Comparison of ENCODE assay signal across 25 cellular contexts in the genomic region with DNA sequence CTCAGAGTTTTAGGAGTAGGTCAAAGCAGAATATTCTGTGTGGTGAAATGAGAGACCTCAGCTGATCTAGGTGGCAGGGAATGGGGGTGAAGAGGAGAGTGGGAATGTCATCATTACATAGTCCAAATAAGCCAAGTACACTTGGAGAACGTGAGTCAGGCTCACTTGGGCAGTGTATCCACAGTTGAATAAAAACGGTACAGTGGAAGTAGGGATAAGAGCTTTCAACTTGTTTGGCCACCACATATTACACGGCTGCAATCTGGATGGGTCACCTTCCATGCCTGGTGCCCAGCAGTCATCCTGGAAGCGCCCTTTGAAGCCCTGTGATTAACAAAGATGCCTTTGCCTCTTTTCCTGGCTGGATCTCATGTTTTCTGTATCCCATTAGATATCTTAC.
"Had no signal": no experiment of that assay in that cellular context is flagged by ENCODE, and none has a peak within 500 bp of the region (broad histone marks: within the 10 kb centered on the region; RNA-seq: fewer than 3 reads in every experiment).

No MANE protein-coding gene starts in this region.

- H3K4me3 ChIP-seq: esophagus muscularis mucosa, lung, tibial artery had no signal

- H3K27ac Mint-ChIP-seq: activated CD8-positive, alpha-beta T cell treated with anti-CD3 and anti-CD28 coated beads for 36 hours; activated naive CD4-positive, alpha-beta T cell treated with anti-CD3 and anti-CD28 coated beads for 36 hours; activated T-cell treated with anti-CD3 and anti-CD28 coated beads, Interleukin-2, amount 50 U/mL, for 24 hours; dendritic cell treated with granulocyte-macrophage colony-stimulating factor and Interleukin-4, amounts not matched to agents 40 ng/mL and 50 ng/mL, for 4 days; mesothelial cell of epicardium; natural killer cell treated with Interleukin-12 subunit alpha and Interleukin-12 subunit beta and Interleukin-15 and Interleukin-18, amount 100 ng/mL, for 72 hours had no signal

- H3K9me3 ChIP-seq: esophagus muscularis mucosa, neutrophil, tibial artery had no signal

- DNase-seq: activated CD4-positive, alpha-beta T cell treated with anti-CD3 and anti-CD28 coated beads for 48 hours; activated CD4-positive, CD25-positive, alpha-beta regulatory T cell; activated CD8-positive, alpha-beta T cell treated with anti-CD3 and anti-CD28 coated beads for 36 hours; activated naive CD4-positive, alpha-beta T cell treated with anti-CD3 and anti-CD28 coated beads for 36 hours; activated T-cell treated with anti-CD3 and anti-CD28 coated beads, Interleukin-2, amount 50 U/mL, for 24 hours; aorta; effector CD8-positive, alpha-beta T cell; foreskin keratinocyte; glutamatergic neuron; hypothalamus; stimulated activated CD8-positive, alpha-beta memory T cell treated with anti-CD3 and anti-CD28 coated beads, Interleukin-4, amount 100 ng/mL, for 48 hours; stimulated activated naive CD4-positive, alpha-beta T cell treated with Interleukin-2 at 50 U/mL for 16 hours; substantia nigra; T-helper 1 cell; T1000; tibial artery had no signal

- FAIRE-seq: endothelial cell of umbilical vein, keratinocyte, urothelium cell line had no signal

- H3K27me3 ChIP-seq: esophagus muscularis mucosa, foreskin keratinocyte, neutrophil, tibial artery had no signal

- H3K27me3 Mint-ChIP-seq: activated CD8-positive, alpha-beta T cell treated with anti-CD3 and anti-CD28 coated beads for 36 hours; activated T-cell treated with anti-CD3 and anti-CD28 coated beads, Interleukin-2, amount 50 U/mL, for 24 hours; dendritic cell treated with granulocyte-macrophage colony-stimulating factor and Interleukin-4, amounts not matched to agents 40 ng/mL and 50 ng/mL, for 4 days; natural killer cell treated with Interleukin-12 subunit alpha and Interleukin-12 subunit beta and Interleukin-15 and Interleukin-18, amount 100 ng/mL, for 72 hours had no signal

- ATAC-seq: activated CD8-positive, alpha-beta T cell treated with anti-CD3 and anti-CD28 coated beads for 36 hours; foreskin keratinocyte; natural killer cell treated with Interleukin-12 subunit alpha and Interleukin-12 subunit beta and Interleukin-15 and Interleukin-18, amount 100 ng/mL, for 72 hours had no signal

- H3K27ac ChIP-seq: esophagus muscularis mucosa, foreskin keratinocyte, neutrophil, tibial artery had no signal

- H3K4me1 Mint-ChIP-seq: mesothelial cell of epicardium had no signal

- H3K4me3 Mint-ChIP-seq: activated CD8-positive, alpha-beta T cell treated with anti-CD3 and anti-CD28 coated beads for 36 hours; activated naive CD4-positive, alpha-beta T cell treated with anti-CD3 and anti-CD28 coated beads for 36 hours; activated T-cell treated with anti-CD3 and anti-CD28 coated beads, Interleukin-2, amount 50 U/mL, for 24 hours; dendritic cell treated with granulocyte-macrophage colony-stimulating factor and Interleukin-4, amounts not matched to agents 40 ng/mL and 50 ng/mL, for 4 days; mesothelial cell of epicardium; natural killer cell treated with Interleukin-12 subunit alpha and Interleukin-12 subunit beta and Interleukin-15 and Interleukin-18, amount 100 ng/mL, for 72 hours had no signal

- H3K9me3 Mint-ChIP-seq: activated CD8-positive, alpha-beta T cell treated with anti-CD3 and anti-CD28 coated beads for 36 hours; activated naive CD4-positive, alpha-beta T cell treated with anti-CD3 and anti-CD28 coated beads for 36 hours; activated T-cell treated with anti-CD3 and anti-CD28 coated beads, Interleukin-2, amount 50 U/mL, for 24 hours; mesothelial cell of epicardium; natural killer cell treated with Interleukin-12 subunit alpha and Interleukin-12 subunit beta and Interleukin-15 and Interleukin-18, amount 100 ng/mL, for 72 hours had no signal
